Comparison of ENCODE assay signal across 7 cellular contexts in genomic region chr16:71961066-71962039, GRCh38. TPM values are rescaled to one million over a fixed set of nuclear protein-coding genes. Genes with fewer than 3 reads are reported as not detected.
A peak's percentile ranks its signal among the peaks of the same experiment; 100 is the strongest.
DNase-seq lines count a peak whose midpoint lies in the region; ATAC-seq, FAIRE-seq and TF ChIP-seq lines count a peak whose summit lies in the region.

No MANE protein-coding gene starts in this region.

- no peaks in the 10 kb centered on the region for H3K36me3 ChIP-seq in breast epithelium

- ATAC-seq in HG02973 (IDR thresholded peaks at IDR 0.05; ENCODE audit: unreplicated experiment), result peak; percentile 74

- H3K9me3 ChIP-seq in breast epithelium, result no peaks in the 10 kb centered on the region

- H3K4me3 ChIP-seq in breast epithelium, result no peak overlapping the region

- H3K4me1 ChIP-seq in breast epithelium, result no peaks in the 10 kb centered on the region

- TF ChIP-seq CTCF in VCaP (conservative IDR thresholded peaks at IDR 0.05), result peak; percentile 75
- TF ChIP-seq CTCF in breast epithelium (IDR thresholded peaks at IDR 0.05), result peak; percentile 46 to 80 (median 76)

- peak; percentile 85 for FAIRE-seq in GM12891 (lab: Jason Lieb, UNC)
- FAIRE-seq in islet of Langerhans (lab: Jason Lieb, UNC), result peak; percentile 43

- TF ChIP-seq POLR2A in GM12891 (IDR thresholded peaks at IDR 0.05; ENCODE audit: low read depth, low read length), result no peak
- TF ChIP-seq POLR2A in breast epithelium (IDR thresholded peaks at IDR 0.05), result no peak

- DNase-seq in GM12891 (ENCODE audit: insufficient read length, low spot score), result peak; percentile 33
- DNase-seq in NCI-H2171 treated with DMSO at 0.1 percent for 48 hours (lab: John Stamatoyannopoulos, UW), result peak; percentile 77
- peak; percentile 84 to 87 for DNase-seq in breast epithelium (ENCODE audit: low spot score in 2 of 2)
- peak; percentile 61 to 73 for DNase-seq in stimulated activated CD4-positive, alpha-beta T cell treated with anti-CD3 and anti-CD28 coated beads, Interleukin-15, amount 100 ng/mL, for 48 hours (ENCODE audit: low read depth in 2 of 2)

- H3K27ac ChIP-seq in VCaP (no peak overlapping the region), breast epithelium (no peak overlapping the region)

- H3K27me3 ChIP-seq in breast epithelium, result no peaks in the 10 kb centered on the region

- intact Hi-C loops in breast epithelium (cut with DNase I; ENCODE audit: low total_unique reads), result no loop called here

TF ChIP-seq in GM12891, 5 proteins besides CTCF, POLR2A, EP300 and RAD21:
- TF ChIP-seq POU2F2 (IDR thresholded peaks at IDR 0.05; ENCODE audit: low read depth, low read length), result no peak
- TF ChIP-seq PAX5 (IDR thresholded peaks at IDR 0.05; ENCODE audit: insufficient read depth, low read length, severe bottlenecking), result no peak
- TF ChIP-seq SPI1 (IDR thresholded peaks at IDR 0.05; ENCODE audit: low read depth, low read length), result no peak
- TF ChIP-seq POLR2AphosphoS5 (IDR thresholded peaks at IDR 0.05; ENCODE audit: low read depth, low read length), result no peak
- TF ChIP-seq TAF1 (IDR thresholded peaks at IDR 0.05; ENCODE audit: low read depth, low read length), result no peak

RNA-seq across cellular contexts. Expression of gene PKD1L3, which starts 38.8 kb away (rescaled TPM):
- not detected for polyA plus RNA-seq in GM12891 (2012; ENCODE audit: low read depth, missing spikeins)
- under 1 TPM; under 0.01 to 0.80 (median 0.73) TPM for total RNA-seq in breast epithelium

RNA-seq across cellular contexts. Expression of gene DHODH, which starts 47.2 kb away (rescaled TPM):
- 6.8 TPM for polyA plus RNA-seq in GM12891 (2012; ENCODE audit: low read depth, missing spikeins)
- total RNA-seq in breast epithelium, result 1 to 10 TPM; 4.0 to 7.8 (median 6.2) TPM

Comparison
In these comparisons a context has a peak if more than half of its experiments do, and no peak if none do; other contexts are left out.
1. DNase-seq: peak in every context shown above with its lines; median percentile 86 in breast epithelium; 77 in NCI-H2171 treated with DMSO at 0.1 percent for 48 hours; 67 in stimulated activated CD4-positive, alpha-beta T cell treated with anti-CD3 and anti-CD28 coated beads, Interleukin-15, amount 100 ng/mL, for 48 hours; 33 in GM12891.